29 cellular contexts compared by ENCODE assay signal in the genomic region with DNA sequence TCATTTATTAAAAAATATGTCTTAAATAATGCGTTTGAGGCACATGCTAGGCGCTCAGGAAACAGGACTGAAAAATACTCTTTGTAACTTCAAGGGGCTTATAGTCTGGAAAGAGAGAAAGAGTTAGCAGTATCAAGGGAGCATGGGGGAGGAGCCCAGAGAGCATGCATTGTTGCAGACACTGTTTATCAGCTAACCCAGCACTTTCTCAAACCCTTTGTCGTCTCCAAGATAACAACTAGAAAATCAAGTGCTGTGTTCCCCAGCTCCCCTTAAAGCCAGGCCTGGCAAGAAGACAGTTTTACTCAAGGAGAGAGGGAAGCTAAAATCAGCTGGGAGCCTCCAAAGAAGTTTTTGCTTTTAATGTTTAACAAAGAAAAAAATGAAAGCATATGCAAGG.
"Had no signal": no experiment of that assay in that cellular context is flagged by ENCODE, and none has a peak within 500 bp of the region (broad histone marks: within the 10 kb centered on the region; RNA-seq: fewer than 3 reads in every experiment).

No MANE protein-coding gene starts in this region.

- H3K27ac ChIP-seq: adrenal gland, body of pancreas, breast epithelium, KMS-11, SJCRH30, SK-N-MC had no signal

- FAIRE-seq: astrocyte had no signal

- H3K27me3 Mint-ChIP-seq: activated CD8-positive, alpha-beta T cell treated with anti-CD3 and anti-CD28 coated beads for 36 hours; activated naive CD8-positive, alpha-beta T cell treated with anti-CD3 and anti-CD28 coated beads, Interleukin-2, amount 10 ng/mL, durations not matched to agents 7 days and 5 days had no signal

- H3K27me3 ChIP-seq: adrenal gland, body of pancreas, breast epithelium, SJCRH30 had no signal

- H3K4me1 Mint-ChIP-seq: activated naive CD8-positive, alpha-beta T cell treated with anti-CD3 and anti-CD28 coated beads, Interleukin-2, amount 10 ng/mL, durations not matched to agents 7 days and 5 days had no signal

- H3K9ac ChIP-seq: KMS-11 had no signal

- H3K4me3 Mint-ChIP-seq: activated CD8-positive, alpha-beta T cell treated with anti-CD3 and anti-CD28 coated beads for 36 hours; activated naive CD4-positive, alpha-beta T cell treated with anti-CD3 and anti-CD28 coated beads, Interleukin-2, amount 50 U/mL, for 24 hours; activated naive CD8-positive, alpha-beta T cell treated with anti-CD3 and anti-CD28 coated beads, Interleukin-2, amount 10 ng/mL, durations not matched to agents 7 days and 5 days; activated T-cell treated with anti-CD3 and anti-CD28 coated beads, Interleukin-2, amount 50 U/mL, for 72 hours; T-helper 1 cell treated with Interleukin-12 subunit alpha and Interleukin-12 subunit beta and Interleukin-4 antibody, amounts not matched to agents 30 μg/mL and 1 μg/mL, for 36 hours; T-helper 2 cell treated with Interferon-gamma antibody and Interleukin-4, amounts not matched to agents 5 μg/mL and 100 μg/mL, for 36 hours had no signal

- H3K4me1 ChIP-seq: adrenal gland, body of pancreas, breast epithelium, SJCRH30 had no signal

- H3K9me3 Mint-ChIP-seq: activated CD8-positive, alpha-beta T cell treated with anti-CD3 and anti-CD28 coated beads for 36 hours; activated naive CD4-positive, alpha-beta T cell treated with anti-CD3 and anti-CD28 coated beads, Interleukin-2, amount 50 U/mL, for 24 hours; activated naive CD8-positive, alpha-beta T cell treated with anti-CD3 and anti-CD28 coated beads, Interleukin-2, amount 10 ng/mL, durations not matched to agents 7 days and 5 days; activated T-cell treated with anti-CD3 and anti-CD28 coated beads, Interleukin-2, amount 50 U/mL, for 72 hours; activated T-helper 2 cell treated with anti-CD3 and anti-CD28 coated beads, Interferon-gamma antibody, Interleukin-2, Interleukin-4, amounts not matched to agents 10 μg/mL and 5 μg/mL and 100 μg/mL, durations not matched to agents 14 hours and 24 hours and 36 hours; T-helper 1 cell treated with Interleukin-12 subunit alpha and Interleukin-12 subunit beta and Interleukin-4 antibody, amounts not matched to agents 30 μg/mL and 1 μg/mL, for 36 hours; T-helper 2 cell treated with Interferon-gamma antibody and Interleukin-4, amounts not matched to agents 5 μg/mL and 100 μg/mL, for 36 hours had no signal

- ATAC-seq: activated CD4-positive, CD25-positive, alpha-beta regulatory T cell treated with anti-CD3 and anti-CD28 coated beads, Interleukin-2, amount 50 U/mL, for 24 hours; activated CD8-positive, alpha-beta T cell treated with anti-CD3 and anti-CD28 coated beads for 36 hours; activated T-cell treated with anti-CD3 and anti-CD28 coated beads, Interleukin-2, amount 50 U/mL, for 72 hours; body of pancreas had no signal

- H3K4me3 ChIP-seq: adrenal gland, body of pancreas, breast epithelium, SJCRH30, SK-N-MC had no signal

- DNase-seq: activated CD4-positive, alpha-beta T cell treated with anti-CD3 and anti-CD28 coated beads for 4 hours; activated CD8-positive, alpha-beta T cell treated with anti-CD3 and anti-CD28 coated beads for 36 hours; activated gamma-delta T cell; activated naive CD4-positive, alpha-beta T cell treated with Interleukin-2 at 50 U/mL for 16 hours; activated naive CD8-positive, alpha-beta T cell treated with anti-CD3 and anti-CD28 coated beads, Interleukin-2, amount 10 ng/mL, durations not matched to agents 7 days and 5 days; activated T-cell treated with anti-CD3 and anti-CD28 coated beads, Interleukin-2, amount 50 U/mL, for 1 hour; activated T-cell treated with anti-CD3 and anti-CD28 coated beads, Interleukin-2, amount 50 U/mL, for 72 hours; adrenal gland; body of pancreas; cerebellar nuclear complex; MM.1S; NCI-H1092; NCI-H1436 treated with DMSO at 0.1 percent for 48 hours; NCI-H1694 treated with DMSO at 0.1 percent for 48 hours; NCI-H2029; NCI-H345; NCI-H524 treated with DMSO at 0.1 percent for 48 hours; NK-92 treated with Interleukin-12 subunit alpha and Interleukin-12 subunit beta, amount 100 ng/mL, for 24 hours; SHP77; SJCRH30 had no signal

- H3K36me3 ChIP-seq: adrenal gland, breast epithelium, SJCRH30 had no signal

- H3K9me3 ChIP-seq: adrenal gland, body of pancreas, breast epithelium, SJCRH30 had no signal

- H3K36me3 Mint-ChIP-seq: activated naive CD4-positive, alpha-beta T cell treated with anti-CD3 and anti-CD28 coated beads, Interleukin-2, amount 50 U/mL, for 24 hours; activated naive CD8-positive, alpha-beta T cell treated with anti-CD3 and anti-CD28 coated beads, Interleukin-2, amount 10 ng/mL, durations not matched to agents 7 days and 5 days had no signal

- H3K27ac Mint-ChIP-seq: activated CD8-positive, alpha-beta T cell treated with anti-CD3 and anti-CD28 coated beads for 36 hours; activated naive CD4-positive, alpha-beta T cell treated with anti-CD3 and anti-CD28 coated beads, Interleukin-2, amount 50 U/mL, for 24 hours; activated naive CD8-positive, alpha-beta T cell treated with anti-CD3 and anti-CD28 coated beads, Interleukin-2, amount 10 ng/mL, durations not matched to agents 7 days and 5 days; activated T-cell treated with anti-CD3 and anti-CD28 coated beads, Interleukin-2, amount 50 U/mL, for 72 hours; activated T-helper 2 cell treated with anti-CD3 and anti-CD28 coated beads, Interferon-gamma antibody, Interleukin-2, Interleukin-4, amounts not matched to agents 10 μg/mL and 5 μg/mL and 100 μg/mL, durations not matched to agents 14 hours and 24 hours and 36 hours; T-helper 1 cell treated with Interleukin-12 subunit alpha and Interleukin-12 subunit beta and Interleukin-4 antibody, amounts not matched to agents 30 μg/mL and 1 μg/mL, for 36 hours; T-helper 2 cell treated with Interferon-gamma antibody and Interleukin-4, amounts not matched to agents 5 μg/mL and 100 μg/mL, for 36 hours had no signal
